20 cellular contexts compared by ENCODE assay signal in the genomic region with DNA sequence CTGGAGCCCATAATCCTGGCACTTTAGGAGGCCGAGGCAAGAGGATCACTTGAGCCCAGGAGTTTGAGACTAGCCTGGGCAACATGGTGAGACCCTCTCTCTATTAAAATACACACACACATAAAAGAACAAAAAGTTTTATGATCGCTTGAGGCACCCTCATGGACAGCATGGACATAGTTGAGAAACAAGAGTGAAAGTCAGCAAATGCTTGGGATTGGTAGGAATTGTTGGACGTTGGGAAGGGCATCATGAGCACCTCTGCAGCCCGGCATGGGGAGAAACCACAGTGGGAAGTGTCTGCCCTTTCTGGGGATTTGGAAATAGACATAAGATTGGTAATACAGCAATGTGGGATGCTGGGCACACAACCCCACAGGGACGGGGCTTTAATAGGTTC.
"Had no signal": no experiment of that assay in that cellular context is flagged by ENCODE, and none has a peak within 500 bp of the region (broad histone marks: within the 10 kb centered on the region; RNA-seq: fewer than 3 reads in every experiment).

No MANE protein-coding gene starts in this region.

- H3K36me3 ChIP-seq: esophagus muscularis mucosa, gastrocnemius medialis, heart right ventricle, neutrophil, sigmoid colon, tibial nerve, upper lobe of right lung, vagina had no signal

- H3K27ac Mint-ChIP-seq: dendritic cell treated with granulocyte-macrophage colony-stimulating factor and Interleukin-4, amounts not matched to agents 40 ng/mL and 50 ng/mL, for 4 days; effector memory CD8-positive, alpha-beta T cell; naive thymus-derived CD4-positive, alpha-beta T cell; nephron progenitor cell; stimulated activated naive B cell treated with anti-CD40 and anti-IgM and Interleukin-4, amounts not matched to agents 10 μg/mL and 1 μg/mL and 100 μg/mL, for 72 hours had no signal

- H3K9me3 Mint-ChIP-seq: dendritic cell treated with granulocyte-macrophage colony-stimulating factor and Interleukin-4, amounts not matched to agents 40 ng/mL and 50 ng/mL, for 4 days; effector memory CD8-positive, alpha-beta T cell; nephron progenitor cell; stimulated activated naive B cell treated with anti-CD40 and anti-IgM and Interleukin-4, amounts not matched to agents 10 μg/mL and 1 μg/mL and 100 μg/mL, for 72 hours had no signal

- FAIRE-seq: colon had no signal

- H3K4me3 Mint-ChIP-seq: dendritic cell treated with granulocyte-macrophage colony-stimulating factor and Interleukin-4, amounts not matched to agents 40 ng/mL and 50 ng/mL, for 4 days; effector memory CD8-positive, alpha-beta T cell; naive thymus-derived CD4-positive, alpha-beta T cell; nephron progenitor cell; stimulated activated naive B cell treated with anti-CD40 and anti-IgM and Interleukin-4, amounts not matched to agents 10 μg/mL and 1 μg/mL and 100 μg/mL, for 72 hours had no signal

- H3K4me3 ChIP-seq: esophagus muscularis mucosa, gastrocnemius medialis, heart right ventricle, sigmoid colon, skin epidermis, tibial nerve, upper lobe of right lung, vagina had no signal

- H3K27me3 Mint-ChIP-seq: effector memory CD8-positive, alpha-beta T cell; stimulated activated naive B cell treated with anti-CD40 and anti-IgM and Interleukin-4, amounts not matched to agents 10 μg/mL and 1 μg/mL and 100 μg/mL, for 72 hours had no signal

- H3K27me3 ChIP-seq: esophagus muscularis mucosa, gastrocnemius medialis, heart right ventricle, neutrophil, sigmoid colon, tibial nerve, upper lobe of right lung, vagina had no signal

- DNase-seq: effector memory CD8-positive, alpha-beta T cell; gastrocnemius medialis; heart right ventricle; left cardiac atrium; left ventricle myocardium superior; naive thymus-derived CD4-positive, alpha-beta T cell; nephron progenitor cell; sigmoid colon; stimulated activated CD4-positive, alpha-beta T cell treated with anti-CD3 and anti-CD28 coated beads, Interleukin-2, amount 100 ng/mL, for 24 hours; stimulated activated CD4-positive, alpha-beta T cell treated with anti-CD3 and anti-CD28 coated beads, Interleukin-4, amount 100 ng/mL, for 4 hours; stimulated activated naive B cell treated with anti-CD40 and anti-IgM and Interleukin-4, amounts not matched to agents 10 μg/mL and 1 μg/mL and 100 μg/mL, for 72 hours; upper lobe of right lung had no signal

- H3K4me1 ChIP-seq: esophagus muscularis mucosa, gastrocnemius medialis, heart right ventricle, sigmoid colon, tibial nerve, upper lobe of right lung, vagina had no signal

- H3K9me3 ChIP-seq: esophagus muscularis mucosa, gastrocnemius medialis, heart right ventricle, neutrophil, sigmoid colon, tibial nerve, upper lobe of right lung, vagina had no signal

- ATAC-seq: effector memory CD8-positive, alpha-beta T cell; gastrocnemius medialis; heart right ventricle; left cardiac atrium; left ventricle myocardium superior; stimulated activated naive B cell treated with anti-CD40 and anti-IgM and Interleukin-4, amounts not matched to agents 10 μg/mL and 1 μg/mL and 100 μg/mL, for 72 hours; upper lobe of right lung had no signal

- H3K27ac ChIP-seq: epithelial cell of prostate, esophagus muscularis mucosa, gastrocnemius medialis, heart right ventricle, neutrophil, sigmoid colon, skin epidermis, tibial nerve, upper lobe of right lung, vagina had no signal
